Comparison of ENCODE assay signal across 11 cellular contexts in the genomic region with DNA sequence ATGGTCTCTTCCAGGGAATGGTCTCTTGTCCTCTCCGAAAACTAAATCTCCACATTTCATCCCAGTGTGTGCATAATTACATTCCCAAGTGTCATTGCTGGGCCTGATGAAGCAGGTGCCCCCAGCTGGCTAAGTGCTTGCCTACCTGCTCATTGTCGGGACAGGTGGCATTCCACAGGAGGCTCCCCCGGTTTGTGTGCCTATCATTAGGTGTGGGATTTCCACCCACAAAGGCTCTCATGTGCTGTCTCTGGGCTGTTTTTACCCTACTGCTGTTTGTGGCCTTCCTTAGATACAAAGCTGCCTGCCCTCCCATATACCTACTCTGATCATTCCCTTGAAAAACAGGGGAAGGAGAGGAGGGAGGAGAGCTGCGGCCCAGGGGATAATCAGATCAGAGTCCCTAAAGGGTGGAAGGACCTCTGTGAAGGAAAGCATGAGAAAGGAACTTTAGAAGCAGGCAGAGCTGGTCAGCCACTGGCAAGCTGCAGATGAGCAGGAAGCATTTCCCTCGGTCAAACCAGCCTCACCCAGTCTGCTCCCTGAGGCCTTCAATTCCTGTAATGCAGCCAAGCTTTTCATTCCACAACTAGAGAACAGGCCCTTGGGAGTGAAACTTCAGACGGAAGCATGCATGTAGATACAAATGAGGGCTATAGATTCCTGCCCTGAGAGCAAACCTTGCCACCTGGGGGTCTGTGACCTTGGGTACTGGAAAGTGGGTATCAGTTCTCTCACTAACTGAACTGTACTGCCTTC.
DNase-seq lines count a peak whose midpoint lies in the region; ATAC-seq and TF ChIP-seq lines count a peak whose summit lies in the region.
"Had no signal": no experiment of that assay in that cellular context is flagged by ENCODE, and none has a peak within 500 bp of the region (broad histone marks: within the 10 kb centered on the region; RNA-seq: fewer than 3 reads in every experiment).

No MANE protein-coding gene starts in this region.

- H3K9me3 Mint-ChIP-seq in activated naive CD8-positive, alpha-beta T cell treated with anti-CD3 and anti-CD28 coated beads, Interleukin-2, amount 10 ng/mL, durations not matched to agents 7 days and 5 days: no peaks in the 10 kb centered on the region
- H3K9me3 Mint-ChIP-seq in activated naive CD8-positive, alpha-beta T cell treated with anti-CD3 and anti-CD28 coated beads for 36 hours: no peaks in the 10 kb centered on the region
- H3K9me3 Mint-ChIP-seq: activated naive CD4-positive, alpha-beta T cell treated with anti-CD3 and anti-CD28 coated beads, Interleukin-2, amount 50 U/mL, for 24 hours had no signal

- H3K36me3 ChIP-seq in lower lobe of right lung: no peaks in the 10 kb centered on the region

- no peaks in the 10 kb centered on the region for H3K27me3 ChIP-seq in lower lobe of right lung (ENCODE audit: low read depth)

- H3K27me3 Mint-ChIP-seq in activated naive CD8-positive, alpha-beta T cell treated with anti-CD3 and anti-CD28 coated beads, Interleukin-2, amount 10 ng/mL, durations not matched to agents 7 days and 5 days: no peaks in the 10 kb centered on the region
- H3K27me3 Mint-ChIP-seq in activated naive CD8-positive, alpha-beta T cell treated with anti-CD3 and anti-CD28 coated beads for 36 hours: no peaks in the 10 kb centered on the region
- H3K27me3 Mint-ChIP-seq: activated naive CD4-positive, alpha-beta T cell treated with anti-CD3 and anti-CD28 coated beads, Interleukin-2, amount 50 U/mL, for 24 hours had no signal

- no peaks in the 10 kb centered on the region for H3K9me3 ChIP-seq in lower lobe of right lung

- TF ChIP-seq CTCF in lower lobe of right lung (IDR thresholded peaks at IDR 0.05): no peak

- H3K27ac ChIP-seq in epithelial cell of prostate (peak overlapping the region; percentile 58), lower lobe of right lung (peak overlapping the region; percentile 54)
- H3K27ac ChIP-seq: SK-N-MC had no signal

- H3K4me3 Mint-ChIP-seq in activated naive CD8-positive, alpha-beta T cell treated with anti-CD3 and anti-CD28 coated beads, Interleukin-2, amount 10 ng/mL, durations not matched to agents 7 days and 5 days: peak overlapping the region; percentile 17
- no peak overlapping the region for H3K4me3 Mint-ChIP-seq in activated naive CD8-positive, alpha-beta T cell treated with anti-CD3 and anti-CD28 coated beads for 36 hours
- H3K4me3 Mint-ChIP-seq: activated naive CD4-positive, alpha-beta T cell treated with anti-CD3 and anti-CD28 coated beads, Interleukin-2, amount 50 U/mL, for 24 hours had no signal

- peak overlapping the region; percentile 67 for H3K27ac Mint-ChIP-seq in activated naive CD8-positive, alpha-beta T cell treated with anti-CD3 and anti-CD28 coated beads, Interleukin-2, amount 10 ng/mL, durations not matched to agents 7 days and 5 days
- H3K27ac Mint-ChIP-seq in activated naive CD8-positive, alpha-beta T cell treated with anti-CD3 and anti-CD28 coated beads for 36 hours: no peak overlapping the region
- H3K27ac Mint-ChIP-seq: activated naive CD4-positive, alpha-beta T cell treated with anti-CD3 and anti-CD28 coated beads, Interleukin-2, amount 50 U/mL, for 24 hours had no signal

- ATAC-seq in activated naive CD8-positive, alpha-beta T cell treated with anti-CD3 and anti-CD28 coated beads, Interleukin-2, amount 10 ng/mL, durations not matched to agents 7 days and 5 days (ENCODE audit: low read depth): no peak
- peak; percentile 69 to 81 for ATAC-seq in lower lobe of right lung
- no peak for ATAC-seq in GM21447 (IDR thresholded peaks at IDR 0.05; ENCODE audit: unreplicated experiment)

- POLR2A ChIA-PET in activated naive CD8-positive, alpha-beta T cell treated with anti-CD3 and anti-CD28 coated beads, Interleukin-2, amount 10 ng/mL, durations not matched to agents 7 days and 5 days (lab: Charles Lee): interaction anchor here (1.2 to 1.4 kb wide), 3 partner anchors 12 to 64 kb away, joined by 3 to 5 read pairs (median 3); no protein-coding TSS in a partner anchor

- intact Hi-C loops in lower lobe of right lung (cut with DNase I): no loop called here

- H3K4me1 ChIP-seq in lower lobe of right lung: peaks cover 54% of the 10 kb centered on the region

- no peak overlapping the region for H3K4me3 ChIP-seq in lower lobe of right lung
- H3K4me3 ChIP-seq: lung, SK-N-MC had no signal

- no peaks in the 10 kb centered on the region for H3K36me3 Mint-ChIP-seq in activated naive CD8-positive, alpha-beta T cell treated with anti-CD3 and anti-CD28 coated beads, Interleukin-2, amount 10 ng/mL, durations not matched to agents 7 days and 5 days
- H3K36me3 Mint-ChIP-seq in activated naive CD8-positive, alpha-beta T cell treated with anti-CD3 and anti-CD28 coated beads for 36 hours: no peaks in the 10 kb centered on the region
- H3K36me3 Mint-ChIP-seq: activated naive CD4-positive, alpha-beta T cell treated with anti-CD3 and anti-CD28 coated beads, Interleukin-2, amount 50 U/mL, for 24 hours had no signal

- peaks cover 36% of the 10 kb centered on the region for H3K4me1 Mint-ChIP-seq in activated naive CD8-positive, alpha-beta T cell treated with anti-CD3 and anti-CD28 coated beads, Interleukin-2, amount 10 ng/mL, durations not matched to agents 7 days and 5 days
- peaks cover 38% of the 10 kb centered on the region for H3K4me1 Mint-ChIP-seq in activated naive CD8-positive, alpha-beta T cell treated with anti-CD3 and anti-CD28 coated beads for 36 hours

- no peak for DNase-seq in activated naive CD8-positive, alpha-beta T cell treated with anti-CD3 and anti-CD28 coated beads, Interleukin-2, amount 10 ng/mL, durations not matched to agents 7 days and 5 days
- no peak for DNase-seq in activated naive CD8-positive, alpha-beta T cell treated with anti-CD3 and anti-CD28 coated beads for 36 hours
- DNase-seq in epithelial cell of prostate (ENCODE audit: low read depth, low spot score) (peak; percentile 26), lower lobe of right lung (no peak), hippocampal formation (lab: John Stamatoyannopoulos, UW) (no peak), DMS114 treated with DMSO at 0.1 percent for 48 hours (lab: John Stamatoyannopoulos, UW; ENCODE audit: unreplicated experiment) (no peak), HuH-7.5 (ENCODE audit: low spot score) (no peak)

Comparison
In these comparisons a context has a peak if more than half of its experiments do, and no peak if none do; other contexts are left out.
1. ATAC-seq: peak in lower lobe of right lung (2 of 2); none in activated naive CD8-positive, alpha-beta T cell treated with anti-CD3 and anti-CD28 coated beads, Interleukin-2, amount 10 ng/mL, durations not matched to agents 7 days and 5 days (single experiment) and GM21447 (single experiment).